Comparison of ENCODE assay signal across 9 cellular contexts in genomic region chr17:1005361-1005946, GRCh38.
DNase-seq lines count a peak whose midpoint lies in the region; ATAC-seq lines count a peak whose summit lies in the region.
"Had no signal": no experiment of that assay in that cellular context is flagged by ENCODE, and none has a peak within 500 bp of the region (broad histone marks: within the 10 kb centered on the region; RNA-seq: fewer than 3 reads in every experiment).

No MANE protein-coding gene starts in this region.

- ATAC-seq in HG02885 (IDR thresholded peaks at IDR 0.05; ENCODE audit: poor library complexity, unreplicated experiment), result no peak
- ATAC-seq: HCT116 had no signal

- DNase-seq in DMS79 (lab: John Stamatoyannopoulos, UW), result peak; percentile 85
- DNase-seq in NCI-H748 treated with DMSO at 0.1 percent for 48 hours (lab: John Stamatoyannopoulos, UW), result peak; percentile 11
- peak; percentile 83 for DNase-seq in fibroblast of gingiva (ENCODE audit: low read depth)
- peak in 52 of 56 donors; percentile 15 to 89 (median 60) for DNase-seq in nucleus accumbens (lab: John Stamatoyannopoulos, UW)
- DNase-seq in OCI-M1 (lab: John Stamatoyannopoulos, UW), result no peak
- no peak for DNase-seq in germinal center (ENCODE audit: low spot score)
- no peak for DNase-seq in activated gamma-delta T cell (lab: John Stamatoyannopoulos, UW)

Comparison
In these comparisons a context has a peak if more than half of its experiments do, and no peak if none do; other contexts are left out.
1. DNase-seq: peak in DMS79 (single experiment), NCI-H748 treated with DMSO at 0.1 percent for 48 hours (single experiment), fibroblast of gingiva (single experiment) and nucleus accumbens (52 of 56); none in OCI-M1 (single experiment), germinal center (single experiment) and activated gamma-delta T cell (single experiment).